ENCODE assay signal across 16 cellular contexts in the genomic region with DNA sequence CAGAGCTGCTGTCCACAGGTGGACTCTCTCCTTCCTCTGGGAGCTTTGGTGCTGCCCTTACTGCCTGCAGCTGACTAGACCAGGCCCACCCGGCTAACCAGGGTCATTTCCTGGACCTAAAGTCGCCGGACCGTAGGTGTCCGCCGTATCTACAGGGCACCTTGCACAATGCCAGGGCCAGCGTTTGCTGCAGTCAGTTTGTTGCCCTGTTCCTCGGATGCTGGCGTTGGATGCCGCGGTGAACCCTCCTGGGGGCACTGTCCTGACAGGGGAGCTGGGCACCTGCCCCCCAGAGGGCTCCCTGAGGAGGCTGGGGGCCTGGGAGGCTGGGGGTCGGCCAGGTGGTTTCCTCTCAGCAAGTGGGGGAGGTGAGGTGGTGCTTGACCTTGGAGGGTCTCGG.
DNase-seq lines count a peak whose midpoint lies in the region; ATAC-seq and TF ChIP-seq lines count a peak whose summit lies in the region.
"Had no signal": no experiment of that assay in that cellular context is flagged by ENCODE, and none has a peak within 500 bp of the region (broad histone marks: within the 10 kb centered on the region; RNA-seq: fewer than 3 reads in every experiment).

No MANE protein-coding gene starts in this region.

- H4K8ac ChIP-seq in IMR-90 (ENCODE audit: low read depth in 2 of 2, low read length in 2 of 2): no peak overlapping the region

- WGBS in IMR-90 (ENCODE audit: extremely low coverage in 2 of 2, insufficient read length in 1 of 2), 2 experiments: 71% methylated on average over 7 of the region's 13 CpGs; no CpG with 5 or more reads in 1 of the 2 experiments
- 82 to 89% (median 84%) methylated on average over 9 to 13 of the region's 13 CpGs for WGBS in spleen, 5 donors
- WGBS in tibial nerve, 2 donors: 79 to 80% methylated on average over 10 to 13 of the region's 13 CpGs

- H3K18ac ChIP-seq in IMR-90 (ENCODE audit: low read depth, low read length): no peak overlapping the region

- H3K4me1 Mint-ChIP-seq in CD14-positive monocyte: peaks cover 2% of the 10 kb centered on the region
- H3K4me1 Mint-ChIP-seq in natural killer cell treated with Interleukin-12 subunit alpha and Interleukin-12 subunit beta and Interleukin-15 and Interleukin-18, amount 100 ng/mL, for 72 hours (ENCODE audit: low read depth in 2 of 2): no peaks in the 10 kb centered on the region
- H3K4me1 Mint-ChIP-seq: CD4-positive, alpha-beta memory T cell had no signal

- H3K27me3 ChIP-seq in IMR-90 (ENCODE audit: control insufficient read depth, insufficient read depth, low read length): peaks cover 43% of the 10 kb centered on the region
- H3K27me3 ChIP-seq in lower lobe of right lung (ENCODE audit: low read depth): peaks cover 42% of the 10 kb centered on the region
- H3K27me3 ChIP-seq in spleen (replicated peaks in 1 of 7): peaks cover 0 to 76% (median 37%) of the 10 kb centered on the region in 7 donors
- H3K27me3 ChIP-seq in tibial nerve: peaks cover 0 to 57% of the 10 kb centered on the region in 2 donors

- H3K4ac ChIP-seq in IMR-90 (ENCODE audit: low read depth, low read length): no peak overlapping the region

- dilution Hi-C loops in IMR-90 (cut with HindIII; ENCODE audit: low sequenced_read_pairs, unreplicated experiment): no loop called here

- TF ChIP-seq POLR2A in IMR-90 (IDR thresholded peaks at IDR 0.05; ENCODE audit: low read depth, low read length) (no peak), spleen (IDR thresholded peaks at IDR 0.05) (no peak), tibial nerve (IDR thresholded peaks at IDR 0.05) (no peak)

- peak overlapping the region; percentile 21 for H2AFZ ChIP-seq in IMR-90 (replicated peaks; ENCODE audit: low read length, poor library complexity)

- peaks cover 9 to 30% (median 12%) of the 10 kb centered on the region in 3 donors for H3K27me3 Mint-ChIP-seq in CD14-positive monocyte (ENCODE audit: low read depth in 3 of 3)
- H3K27me3 Mint-ChIP-seq in natural killer cell treated with Interleukin-12 subunit alpha and Interleukin-12 subunit beta and Interleukin-15 and Interleukin-18, amount 100 ng/mL, for 72 hours: peaks cover 0 to 5% of the 10 kb centered on the region in 2 donors

- no peak overlapping the region for H2BK20ac ChIP-seq in IMR-90 (ENCODE audit: low read depth, low read length)

- H4K20me1 ChIP-seq in IMR-90 (ENCODE audit: insufficient read depth, low read length): no peaks in the 10 kb centered on the region

- ATAC-seq in IMR-90 (ENCODE audit: low read depth) (no peak), lower lobe of right lung (no peak), GM18909 (IDR thresholded peaks at IDR 0.05; ENCODE audit: poor library complexity, unreplicated experiment) (no peak)
- no peak for ATAC-seq in natural killer cell treated with Interleukin-12 subunit alpha and Interleukin-12 subunit beta and Interleukin-15 and Interleukin-18, amount 100 ng/mL, for 72 hours
- ATAC-seq: HepG2 had no signal

- no peak overlapping the region for H3K27ac Mint-ChIP-seq in CD14-positive monocyte
- no peak overlapping the region for H3K27ac Mint-ChIP-seq in natural killer cell treated with Interleukin-12 subunit alpha and Interleukin-12 subunit beta and Interleukin-15 and Interleukin-18, amount 100 ng/mL, for 72 hours
- H3K27ac Mint-ChIP-seq: CD4-positive, alpha-beta memory T cell had no signal

- no peak overlapping the region for H3K27ac ChIP-seq in IMR-90 (ENCODE audit: insufficient read depth, low read length)
- H3K27ac ChIP-seq in lower lobe of right lung: no peak overlapping the region
- H3K27ac ChIP-seq in spleen: no peak overlapping the region
- no peak overlapping the region for H3K27ac ChIP-seq in tibial nerve

- H3K4me3 ChIP-seq in IMR-90 (ENCODE audit: insufficient read depth, low read depth, low read length): no peak overlapping the region
- no peak overlapping the region for H3K4me3 ChIP-seq in lower lobe of right lung
- no peak overlapping the region for H3K4me3 ChIP-seq in spleen
- H3K4me3 ChIP-seq in tibial nerve: no peak overlapping the region
- H3K4me3 ChIP-seq: HAP-1 had no signal

- in situ Hi-C loops in IMR-90 (cut with MboI; ENCODE audit: low sequenced_read_pairs): no loop called here

- H3K36me3 ChIP-seq in IMR-90 (ENCODE audit: control insufficient read depth, insufficient read depth, low read length) (no peaks in the 10 kb centered on the region), lower lobe of right lung (no peaks in the 10 kb centered on the region), spleen (no peaks in the 10 kb centered on the region), tibial nerve (no peaks in the 10 kb centered on the region)
- H3K36me3 ChIP-seq: HAP-1 had no signal

- intact Hi-C loops in CD14-positive monocyte (cut with micrococcal nuclease): no loop called here
- intact Hi-C loops in IMR-90 (cut with micrococcal nuclease): no loop called here
- intact Hi-C loops in lower lobe of right lung (cut with DNase I): no loop called here
- intact Hi-C loops in spleen (cut with DNase I; ENCODE audit: low total_unique reads): no loop called here

- no peak overlapping the region for H3K14ac ChIP-seq in IMR-90 (replicated peaks; ENCODE audit: low read depth, low read length)

- TF ChIP-seq CTCF in CD14-positive monocyte (IDR thresholded peaks at IDR 0.05): no peak
- TF ChIP-seq CTCF in IMR-90 (conservative IDR thresholded peaks at IDR 0.05; ENCODE audit: low read depth, low read length): no peak
- no peak for TF ChIP-seq CTCF in lower lobe of right lung (IDR thresholded peaks at IDR 0.05)
- TF ChIP-seq CTCF in spleen (IDR thresholded peaks at IDR 0.05 in 8 of 11, conservative IDR thresholded peaks at IDR 0.05 in 3 of 11): no peak
- TF ChIP-seq CTCF in tibial nerve (IDR thresholded peaks at IDR 0.05): no peak

- BruUV-seq in IMR-90 (replicated peaks; lab: Mats Ljungman, UMichigan): no TSS peak

- no peak overlapping the region for H2AK5ac ChIP-seq in IMR-90 (ENCODE audit: low read depth, low read length)

- no peak overlapping the region for H4K91ac ChIP-seq in IMR-90 (ENCODE audit: insufficient read depth, low read depth, low read length)

- H3K9me3 Mint-ChIP-seq in CD14-positive monocyte: peaks cover 0 to 8% (median 2%) of the 10 kb centered on the region in 7 donors
- H3K9me3 Mint-ChIP-seq in natural killer cell treated with Interleukin-12 subunit alpha and Interleukin-12 subunit beta and Interleukin-15 and Interleukin-18, amount 100 ng/mL, for 72 hours: no peaks in the 10 kb centered on the region

- no peaks in the 10 kb centered on the region for H3K36me3 Mint-ChIP-seq in CD14-positive monocyte
- H3K36me3 Mint-ChIP-seq in natural killer cell treated with Interleukin-12 subunit alpha and Interleukin-12 subunit beta and Interleukin-15 and Interleukin-18, amount 100 ng/mL, for 72 hours: no peaks in the 10 kb centered on the region
- H3K36me3 Mint-ChIP-seq: CD4-positive, alpha-beta memory T cell had no signal

- no peaks in the 10 kb centered on the region for H3K9me1 ChIP-seq in IMR-90 (ENCODE audit: insufficient read depth, low read length)

- no peak for TF ChIP-seq RAD21 in IMR-90 (IDR thresholded peaks at IDR 0.05; ENCODE audit: low read length)

- H2AK9ac ChIP-seq in IMR-90 (replicated peaks; ENCODE audit: low read depth, low read length, poor library complexity): no peak overlapping the region

- no peaks in the 10 kb centered on the region for H3K4me1 ChIP-seq in IMR-90 (ENCODE audit: control insufficient read depth, insufficient read depth, low read length)
- H3K4me1 ChIP-seq in lower lobe of right lung: no peaks in the 10 kb centered on the region
- no peaks in the 10 kb centered on the region for H3K4me1 ChIP-seq in spleen
- H3K4me1 ChIP-seq in tibial nerve: no peaks in the 10 kb centered on the region
- H3K4me1 ChIP-seq: HAP-1 had no signal

- no peak overlapping the region for H3K23ac ChIP-seq in IMR-90 (ENCODE audit: low read depth, low read length)

- no peak overlapping the region for H2BK15ac ChIP-seq in IMR-90 (ENCODE audit: low read depth, low read length)

- no peak overlapping the region for H3K4me3 Mint-ChIP-seq in CD14-positive monocyte
- H3K4me3 Mint-ChIP-seq in natural killer cell treated with Interleukin-12 subunit alpha and Interleukin-12 subunit beta and Interleukin-15 and Interleukin-18, amount 100 ng/mL, for 72 hours: no peak overlapping the region
- H3K4me3 Mint-ChIP-seq: CD4-positive, alpha-beta memory T cell had no signal

- POLR2A ChIA-PET in IMR-90 (lab: Charles Lee; ENCODE audit: unreplicated experiment): no interaction called here

- CTCF ChIA-PET in IMR-90 (lab: Yijun Ruan, JAX): no interaction called here

- no peak overlapping the region for H2BK120ac ChIP-seq in IMR-90 (ENCODE audit: low read depth, low read length)

- H3K9ac ChIP-seq in IMR-90 (ENCODE audit: low read depth, low read length): no peak overlapping the region

- peak; percentile 18 for DNase-seq in CD14-positive monocyte (ENCODE audit: low spot score)
- DNase-seq in IMR-90: no peak
- peak; percentile 32 for DNase-seq in lower lobe of right lung
- peak; percentile 61 for DNase-seq in spleen
- no peak for DNase-seq in natural killer cell treated with Interleukin-12 subunit alpha and Interleukin-12 subunit beta and Interleukin-15 and Interleukin-18, amount 100 ng/mL, for 72 hours (ENCODE audit: low spot score)
- no peak for DNase-seq in tibial nerve (ENCODE audit: low spot score in 2 of 2)
- DNase-seq: ACHN; C1 segment of cervical spinal cord; CD4-positive, alpha-beta memory T cell; DMS153; DMS79 treated with DMSO at 0.1 percent for 48 hours; EL; GOT3 had no signal

- no peaks in the 10 kb centered on the region for H3K79me1 ChIP-seq in IMR-90 (ENCODE audit: low read depth in 1 of 2, low read length in 2 of 2)

- no peak for TF ChIP-seq EP300 in tibial nerve (IDR thresholded peaks at IDR 0.05)

- H4K5ac ChIP-seq in IMR-90 (ENCODE audit: low read depth, low read length): no peak overlapping the region

- H3K4me2 ChIP-seq in IMR-90 (ENCODE audit: low read depth, low read length): no peak overlapping the region

- no peak overlapping the region for H3K56ac ChIP-seq in IMR-90 (ENCODE audit: extremely low read depth, insufficient read depth, low read length)

- no peaks in the 10 kb centered on the region for H3K9me3 ChIP-seq in IMR-90 (ENCODE audit: control insufficient read depth, insufficient read depth, low read length)
- H3K9me3 ChIP-seq in lower lobe of right lung: no peaks in the 10 kb centered on the region
- H3K9me3 ChIP-seq in spleen: no peaks in the 10 kb centered on the region
- peaks cover 0 to 7% (median 0%) of the 10 kb centered on the region in 4 donors for H3K9me3 ChIP-seq in tibial nerve
- H3K9me3 ChIP-seq: HAP-1 had no signal

- H2BK5ac ChIP-seq in IMR-90 (ENCODE audit: low read depth, low read length, poor library complexity, severe bottlenecking): no peak overlapping the region

TF ChIP-seq in IMR-90, 13 proteins besides CTCF, POLR2A, EP300 and RAD21:
- TF ChIP-seq RFX5 (IDR thresholded peaks at IDR 0.05; ENCODE audit: low read depth, low read length) (no peak), FOS (IDR thresholded peaks at IDR 0.05; ENCODE audit: low read depth, low read length) (no peak)

Comparison
In these comparisons a context has a peak if more than half of its experiments do, and no peak if none do; other contexts are left out.
1. DNase-seq: peak in CD14-positive monocyte (single experiment), lower lobe of right lung (single experiment) and spleen (single experiment); none in IMR-90 (single experiment), natural killer cell treated with Interleukin-12 subunit alpha and Interleukin-12 subunit beta and Interleukin-15 and Interleukin-18, amount 100 ng/mL, for 72 hours (single experiment) and tibial nerve (0 of 2).